19 cellular contexts compared by ENCODE assay signal in the genomic region with DNA sequence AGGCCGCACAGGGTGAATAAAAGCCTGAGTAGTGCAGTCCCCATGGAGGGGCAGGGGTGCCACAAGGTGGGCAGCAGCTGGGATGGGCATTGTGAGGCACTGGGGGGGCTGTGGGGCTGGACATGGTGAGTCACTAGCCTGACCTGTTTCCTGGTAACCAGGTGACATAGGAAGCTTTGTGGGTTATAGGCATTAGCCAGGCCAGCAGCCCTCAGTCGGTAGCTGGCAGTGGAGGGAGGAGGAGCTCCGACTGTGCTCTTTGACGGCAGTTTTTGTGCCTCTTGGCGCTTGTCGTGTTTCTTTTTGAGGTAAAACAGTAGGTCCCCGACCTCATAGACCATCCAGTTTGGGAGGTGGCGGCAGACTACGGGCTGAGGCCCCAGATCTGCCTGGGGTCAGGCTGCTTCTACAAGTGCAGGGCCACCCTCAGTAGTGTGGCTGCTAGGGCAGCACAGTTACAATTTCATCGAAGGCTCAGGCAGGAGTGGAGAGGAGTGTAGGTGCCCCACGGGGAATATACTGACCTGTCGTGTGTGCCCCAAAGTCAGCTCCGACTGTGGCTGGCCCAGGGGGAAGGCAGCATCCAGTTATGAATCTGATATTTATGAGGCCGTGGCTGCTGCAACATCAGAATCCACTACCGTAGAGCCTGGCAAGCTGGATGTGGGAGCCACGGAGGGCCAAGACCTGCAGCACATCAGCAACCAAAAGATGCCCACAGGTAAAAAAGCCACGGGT.
"Had no signal": no experiment of that assay in that cellular context is flagged by ENCODE, and none has a peak within 500 bp of the region (broad histone marks: within the 10 kb centered on the region; RNA-seq: fewer than 3 reads in every experiment).

No MANE protein-coding gene starts in this region.

- H3K36me3 ChIP-seq: esophagus squamous epithelium, gastroesophageal sphincter, left ventricle myocardium inferior, lower lobe of right lung, ovary had no signal

- H3K27me3 ChIP-seq: esophagus squamous epithelium, gastroesophageal sphincter, ovary had no signal

- H3K27ac ChIP-seq: esophagus squamous epithelium, gastroesophageal sphincter, left ventricle myocardium inferior, lower lobe of right lung, ovary had no signal

- H3K4me1 ChIP-seq: esophagus squamous epithelium, gastroesophageal sphincter, left ventricle myocardium inferior, lower lobe of right lung had no signal

- FAIRE-seq: colon, keratinocyte had no signal

- DNase-seq: effector memory CD8-positive, alpha-beta T cell; esophagus squamous epithelium; foreskin fibroblast; glutamatergic neuron; immature natural killer cell; left cardiac atrium; left ventricle myocardium inferior; lower lobe of right lung; naive thymus-derived CD4-positive, alpha-beta T cell; nephron progenitor cell; ovary; right cardiac atrium; stimulated activated CD4-positive, alpha-beta T cell treated with anti-CD3 and anti-CD28 coated beads, Interleukin-2, amount 100 ng/mL, for 48 hours; stimulated activated naive CD4-positive, alpha-beta T cell treated with Interleukin-2 at 50 U/mL for 16 hours; trophoblast cell had no signal

- H3K4me2 ChIP-seq: smooth muscle cell had no signal

- ATAC-seq: effector memory CD8-positive, alpha-beta T cell; gastroesophageal sphincter; left cardiac atrium; lower lobe of right lung; naive thymus-derived CD4-positive, alpha-beta T cell; right cardiac atrium had no signal

- H3K4me3 ChIP-seq: esophagus squamous epithelium, gastroesophageal sphincter, left ventricle myocardium inferior, lower lobe of right lung, ovary, smooth muscle cell had no signal

- H3K9me3 ChIP-seq: esophagus squamous epithelium, gastroesophageal sphincter, left ventricle myocardium inferior, lower lobe of right lung, ovary had no signal
